In genomic region chr19:38813932-38814331, GRCh38 we compare ENCODE assay signal across 16 cellular contexts. TPM values are rescaled to one million over a fixed set of nuclear protein-coding genes. Genes with fewer than 3 reads are reported as not detected.
"Had no signal": no experiment of that assay in that cellular context is flagged by ENCODE, and none has a peak within 500 bp of the region (broad histone marks: within the 10 kb centered on the region; RNA-seq: fewer than 3 reads in every experiment).

No MANE protein-coding gene starts in this region.

RNA-seq across cellular contexts. Expression of gene LGALS4, which starts 1.2 kb away (rescaled TPM):
- total RNA-seq: kidney epithelial cell, osteoblast, smooth muscle cell had no signal

RNA-seq across cellular contexts. Expression of gene LGALS7B, which starts 24.9 kb away (rescaled TPM):
- total RNA-seq: heart left ventricle; kidney epithelial cell; left ventricle myocardium inferior; mesothelial cell of epicardium; mononuclear cell; naive thymus-derived CD8-positive, alpha-beta T cell; neural crest cell; osteoblast; posterior vena cava; psoas muscle; smooth muscle cell; stomach; thyroid gland had no signal
- polyA plus RNA-seq: heart left ventricle; naive thymus-derived CD8-positive, alpha-beta T cell; smooth muscle cell had no signal

RNA-seq across cellular contexts. Expression of gene LGALS7, which starts 40.6 kb away (rescaled TPM):
- total RNA-seq: heart left ventricle; kidney epithelial cell; left ventricle myocardium inferior; mesothelial cell of epicardium; mononuclear cell; naive thymus-derived CD8-positive, alpha-beta T cell; neural crest cell; osteoblast; posterior vena cava; psoas muscle; sigmoid colon; smooth muscle cell; testis; thyroid gland; upper lobe of right lung had no signal
- polyA plus RNA-seq: naive thymus-derived CD8-positive, alpha-beta T cell; psoas muscle; sigmoid colon; smooth muscle cell had no signal
